ENCODE assay signal across 10 cellular contexts in genomic region chr20:64035933-64036345, GRCh38. TPM values are rescaled to one million over a fixed set of nuclear protein-coding genes. Genes with fewer than 3 reads are reported as not detected.
DNase-seq lines count a peak whose midpoint lies in the region; ATAC-seq, FAIRE-seq and TF ChIP-seq lines count a peak whose summit lies in the region.
"Had no signal": no experiment of that assay in that cellular context is flagged by ENCODE, and none has a peak within 500 bp of the region (broad histone marks: within the 10 kb centered on the region; RNA-seq: fewer than 3 reads in every experiment).

Gene C20orf204, plus strand, starts transcription at chr20:64036182. Its CDS starts 142 bp downstream, at chr20:64036324.

- H3K27ac Mint-ChIP-seq in activated naive CD4-positive, alpha-beta T cell treated with anti-CD3 and anti-CD28 coated beads, Interleukin-2, amount 10 ng/mL, durations not matched to agents 7 days and 5 days = peak within 1 kb of the TSS; percentile 92
- H3K27ac Mint-ChIP-seq in Calu3 (ENCODE audit: unreplicated experiment) = no peak within 1 kb of the TSS

- H4K12ac ChIP-seq in trophoblast cell (ENCODE audit: low read depth, low read length) = no peak within 1 kb of the TSS

- peak within 1 kb of the TSS; percentile 35 for H3K4me3 Mint-ChIP-seq in activated naive CD4-positive, alpha-beta T cell treated with anti-CD3 and anti-CD28 coated beads, Interleukin-2, amount 10 ng/mL, durations not matched to agents 7 days and 5 days
- H3K4me3 Mint-ChIP-seq in Calu3 (ENCODE audit: low read depth, unreplicated experiment) = no peak within 1 kb of the TSS

- TF ChIP-seq POLR2A in K562 (conservative IDR thresholded peaks at IDR 0.05) = no peak

- no peak for DNase-seq in activated naive CD4-positive, alpha-beta T cell treated with anti-CD3 and anti-CD28 coated beads, Interleukin-2, amount 10 ng/mL, durations not matched to agents 7 days and 5 days
- DNase-seq in activated naive CD4-positive, alpha-beta T cell treated with Interleukin-2 at 50 U/mL for 16 hours = no peak
- peak in 2 of 4 experiments; percentile 60 to 67 for DNase-seq in K562 (ENCODE audit: extremely low read depth in 1 of 4, low spot score in 3 of 4)
- DNase-seq in trophoblast cell = no peak
- DNase-seq in stimulated activated CD4-positive, alpha-beta T cell treated with anti-CD3 and anti-CD28 coated beads, Interleukin-15, amount 100 ng/mL, for 24 hours = no peak
- no peak for DNase-seq in SHP77 treated with DMSO at 0.1 percent for 48 hours (lab: John Stamatoyannopoulos, UW)
- DNase-seq in Calu3 = no peak
- DNase-seq: right cardiac atrium had no signal

- H3K27me3 Mint-ChIP-seq in activated naive CD4-positive, alpha-beta T cell treated with anti-CD3 and anti-CD28 coated beads, Interleukin-2, amount 10 ng/mL, durations not matched to agents 7 days and 5 days = peaks cover 21% of the 10 kb centered on the region
- peaks cover 26% of the 10 kb centered on the region for H3K27me3 Mint-ChIP-seq in Calu3 (ENCODE audit: unreplicated experiment)

- POLR2A ChIA-PET in K562 (lab: Yijun Ruan, JAX) = interaction anchor here (0.7 kb wide), 1 partner anchor 11 kb away, joined by 3 read pairs; no protein-coding TSS in a partner anchor

- intact Hi-C loops in K562 (cut with micrococcal nuclease) = loop anchor here (5.0 kb wide), 2 partner anchors 86 to 499 kb away; partner anchors contain the start of gene PTK6
- intact Hi-C loops in Calu3 (cut with micrococcal nuclease; ENCODE audit: unreplicated experiment) = loop anchor here (5.0 kb wide), 1 partner anchor 86 kb away; no protein-coding TSS in a partner anchor

- H3K4me3 ChIP-seq in OCI-LY3 (ENCODE audit: low read length) (peak within 1 kb of the TSS; percentile 0; the same call in 1 of the 2 replicates), K562 (no peak within 1 kb of the TSS), trophoblast cell (ENCODE audit: low read depth, low read length) (no peak within 1 kb of the TSS)

- BruUV-seq in K562 (replicated peaks; lab: Mats Ljungman, UMichigan) = no TSS peak
- no TSS peak for BruUV-seq in Calu3 (replicated peaks; lab: Mats Ljungman, UMichigan)

- H2BK12ac ChIP-seq in trophoblast cell (ENCODE audit: low read length) = no peak within 1 kb of the TSS

- H3K79me2 ChIP-seq in OCI-LY3 (ENCODE audit: low read length) (no peaks in the 10 kb centered on the region), K562 (ENCODE audit: control insufficient read depth, insufficient read depth, low read length) (no peaks in the 10 kb centered on the region), trophoblast cell (ENCODE audit: control insufficient read depth, insufficient read depth, low read length, poor library complexity) (no peaks in the 10 kb centered on the region)

- H3K36me3 Mint-ChIP-seq in activated naive CD4-positive, alpha-beta T cell treated with anti-CD3 and anti-CD28 coated beads, Interleukin-2, amount 10 ng/mL, durations not matched to agents 7 days and 5 days = peaks cover 27% of the 10 kb centered on the region
- peaks cover 83% of the 10 kb centered on the region for H3K36me3 Mint-ChIP-seq in Calu3 (ENCODE audit: insufficient read depth, unreplicated experiment)

- H2AFZ ChIP-seq in OCI-LY3 (ENCODE audit: low read depth, low read length) (no peak within 1 kb of the TSS), K562 (ENCODE audit: low read depth, low read length) (0 out of 2 replicates have a peak within 1 kb of the TSS, but pooled peaks have one; percentile 25), trophoblast cell (ENCODE audit: insufficient read depth, low read length, poor library complexity) (no peak within 1 kb of the TSS)

- H3K79me1 ChIP-seq in trophoblast cell (ENCODE audit: low read length) = peaks cover 4% of the 10 kb centered on the region

- peak within 1 kb of the TSS; percentile 1; the same call in 1 of the 2 replicates for H3K9ac ChIP-seq in OCI-LY3 (ENCODE audit: low read length)
- H3K9ac ChIP-seq in K562 (ENCODE audit: insufficient read depth in 1 of 2, low read depth in 2 of 2, low read length in 2 of 2) = peak within 1 kb of the TSS; percentile 14 to 87
- no peak within 1 kb of the TSS for H3K9ac ChIP-seq in trophoblast cell (ENCODE audit: low read length)

- no peak for TF ChIP-seq EP300 in K562 (IDR thresholded peaks at IDR 0.05; ENCODE audit: low read length)

- H2BK5ac ChIP-seq in trophoblast cell (ENCODE audit: low read depth, low read length, poor library complexity) = no peak within 1 kb of the TSS

- H3K27ac ChIP-seq in OCI-LY3 (ENCODE audit: low read length) (peak within 1 kb of the TSS; percentile 41), K562 (ENCODE audit: extremely low read depth, low read depth, low read length) (peak within 1 kb of the TSS; percentile 64), trophoblast cell (ENCODE audit: low read depth, low read length) (no peak within 1 kb of the TSS)
- H3K27ac ChIP-seq: epithelial cell of prostate had no signal

- FAIRE-seq in K562 (lab: Jason Lieb, UNC) = peak; percentile 40

- peaks cover 58% of the 10 kb centered on the region for H3K4me1 Mint-ChIP-seq in activated naive CD4-positive, alpha-beta T cell treated with anti-CD3 and anti-CD28 coated beads, Interleukin-2, amount 10 ng/mL, durations not matched to agents 7 days and 5 days
- peaks cover 6% of the 10 kb centered on the region for H3K4me1 Mint-ChIP-seq in Calu3 (ENCODE audit: low read depth, unreplicated experiment)

- no peak within 1 kb of the TSS for H4K8ac ChIP-seq in trophoblast cell (ENCODE audit: low read depth, low read length)

- H2BK120ac ChIP-seq in trophoblast cell (ENCODE audit: insufficient read depth, low read length, poor library complexity) = no peak within 1 kb of the TSS

- H3K4ac ChIP-seq in trophoblast cell (ENCODE audit: low read depth, low read length) = no peak within 1 kb of the TSS

- H2AK5ac ChIP-seq in trophoblast cell (ENCODE audit: low read length) = peak within 1 kb of the TSS; percentile 12

- peak within 1 kb of the TSS; percentile 2 for H4K91ac ChIP-seq in trophoblast cell (ENCODE audit: low read depth, low read length)

- no peaks in the 10 kb centered on the region for H3K9me3 Mint-ChIP-seq in activated naive CD4-positive, alpha-beta T cell treated with anti-CD3 and anti-CD28 coated beads, Interleukin-2, amount 10 ng/mL, durations not matched to agents 7 days and 5 days
- no peaks in the 10 kb centered on the region for H3K9me3 Mint-ChIP-seq in Calu3 (ENCODE audit: low read depth, unreplicated experiment)

- H3K4me2 ChIP-seq in OCI-LY3 (ENCODE audit: low read length) (peak within 1 kb of the TSS; percentile 34), K562 (ENCODE audit: insufficient read depth, low read length) (peak within 1 kb of the TSS; percentile 44; the same call in 1 of the 2 replicates), trophoblast cell (ENCODE audit: low read length) (no peak within 1 kb of the TSS)

- WGBS in K562 (ENCODE audit: insufficient coverage, low coverage, missing lambda C conversion rate) = 81% methylated on average over 6 of the region's 10 CpGs
- WGBS in trophoblast cell (ENCODE audit: extremely low coverage, insufficient coverage, insufficient read length) = no CpG with 5 or more reads among the region's 10 CpGs

- H3K18ac ChIP-seq in trophoblast cell (ENCODE audit: low read length) = peak within 1 kb of the TSS; percentile 22

- H3K23ac ChIP-seq in trophoblast cell (ENCODE audit: low read length) = no peak within 1 kb of the TSS

- H3K9me3 ChIP-seq in OCI-LY3 (ENCODE audit: insufficient read depth, low read length) = no peaks in the 10 kb centered on the region
- H3K9me3 ChIP-seq in K562 (replicated peaks; ENCODE audit: control insufficient read depth, insufficient read depth, low read depth, low read length) = no peaks in the 10 kb centered on the region
- no peaks in the 10 kb centered on the region for H3K9me3 ChIP-seq in trophoblast cell (ENCODE audit: insufficient read depth, low read depth, low read length)

- ATAC-seq in K562 = no peak
- ATAC-seq: right cardiac atrium had no signal

- no peak for TF ChIP-seq RAD21 in K562 (CRISPR knock-in tag; conservative IDR thresholded peaks at IDR 0.05 in 1 of 2, IDR thresholded peaks at IDR 0.05 in 1 of 2)

- H4K20me1 ChIP-seq in OCI-LY3 (ENCODE audit: insufficient read depth, low read length) (no peaks in the 10 kb centered on the region), K562 (replicated peaks; ENCODE audit: control insufficient read depth, insufficient read depth, low read length) (no peaks in the 10 kb centered on the region)

- H3K27me3 ChIP-seq in OCI-LY3 (ENCODE audit: low read depth, low read length) (no peaks in the 10 kb centered on the region), K562 (ENCODE audit: control insufficient read depth in 2 of 2, insufficient read depth in 2 of 2, low read length in 2 of 2) (no peaks in the 10 kb centered on the region), trophoblast cell (ENCODE audit: insufficient read depth, low read length) (no peaks in the 10 kb centered on the region)

- H3K4me1 ChIP-seq in OCI-LY3 (ENCODE audit: low read length) = peaks cover 43% of the 10 kb centered on the region
- H3K4me1 ChIP-seq in K562 (replicated peaks in 1 of 2; ENCODE audit: control insufficient read depth in 2 of 2, insufficient read depth in 2 of 2, low read length in 2 of 2) = peaks cover 25 to 71% of the 10 kb centered on the region in 2 experiments
- H3K4me1 ChIP-seq in trophoblast cell (ENCODE audit: control insufficient read depth in 1 of 2, insufficient read depth in 2 of 2, low read length in 2 of 2) = peaks cover 26 to 29% of the 10 kb centered on the region in 2 experiments

- peaks cover 3% of the 10 kb centered on the region for H3K9me1 ChIP-seq in K562 (ENCODE audit: control insufficient read depth, insufficient read depth, low read length)

- H3K36me3 ChIP-seq in OCI-LY3 (replicated peaks; ENCODE audit: low read depth, low read length) (peaks cover 7% of the 10 kb centered on the region), K562 (ENCODE audit: control insufficient read depth, insufficient read depth, low read length) (peaks cover 39% of the 10 kb centered on the region; the same call in 2 of the 3 replicates), trophoblast cell (ENCODE audit: control insufficient read depth in 1 of 2, insufficient read depth in 2 of 2, low read length in 2 of 2) (peaks cover 28 to 31% of the 10 kb centered on the region in 2 experiments)

- in situ Hi-C loops in K562 (cut with MboI) = no loop called here

- CTCF ChIA-PET in activated naive CD4-positive, alpha-beta T cell treated with anti-CD3 and anti-CD28 coated beads, Interleukin-2, amount 10 ng/mL, durations not matched to agents 7 days and 5 days (lab: Charles Lee) = interaction anchor here (2.3 kb wide), 1 partner anchor 56 kb away, joined by 16 read pairs; the partner anchor contains the start of genes PRPF6 and SAMD10
- CTCF ChIA-PET in K562 (lab: Yijun Ruan, JAX; ENCODE audit: low intra/inter-chr PET ratio) (no interaction called here), Calu3 (lab: Charles Lee) (interaction anchor here (0.8 kb wide), 1 partner anchor 498 kb away, joined by 3 read pairs; the partner anchor contains the start of gene PTK6)

- TF ChIP-seq CTCF in OCI-LY3 (IDR thresholded peaks at IDR 0.05; ENCODE audit: low read depth, low read length) (no peak), K562 (IDR thresholded peaks at IDR 0.05 in 2 of 3, conservative IDR thresholded peaks at IDR 0.05 in 1 of 3; ENCODE audit: insufficient read depth in 2 of 3, low read depth in 1 of 3, low read length in 3 of 3) (no peak), Calu3 (IDR thresholded peaks at IDR 0.05; ENCODE audit: unreplicated experiment) (no peak)

- H3K14ac ChIP-seq in trophoblast cell (ENCODE audit: low read length) = no peak within 1 kb of the TSS

RNA-seq across cellular contexts. Expression of gene C20orf204, which starts in this region (rescaled TPM):
- 5.2 and 13.5 TPM in 2 replicates for total RNA-seq in K562 (2011; cell fraction: chromatin; rRNA removed; ENCODE audit: low replicate concordance)
- total RNA-seq in K562 (2011; cell fraction: nucleolus; rRNA removed) = 6.7 and 7.0 TPM in 2 replicates
- 4.0 and 4.6 TPM in 2 replicates for total RNA-seq in K562 (2011; cell fraction: nucleoplasm; rRNA removed)
- total RNA-seq in K562 (2014; rRNA removed) (0.59 and 0.73 TPM in 2 replicates), K562 (2014; rRNA removed; fragmentation: Illumina TruSeq; extraction: Trizol) (0.10 and 0.22 TPM in 2 replicates), K562 (2015; rRNA removed; fragmentation: Illumina TruSeq; extraction: Trizol) (0.36 and 0.45 TPM in 2 replicates), K562 (2021) (0.67 and 1.1 TPM in 2 replicates), Calu3 (2022) (4.9 and 5.0 TPM in 2 replicates)
- polyA plus RNA-seq in K562 (2011; rRNA removed) (0.11 and 0.22 TPM in 2 replicates), K562 (2014; fragmentation: Illumina TruSeq; extraction: Trizol) (0.11 and 0.16 TPM in 2 replicates), K562 (2014; fragmentation: Nextera tagmentation; extraction: Ambion mirVana) (not detected), K562 (2014; rRNA removed) (0.94 and 1.6 TPM in 2 replicates)
- polyA plus RNA-seq in K562 (2011; cell fraction: cytosol; rRNA removed) = 0.10 and 0.36 TPM in 2 replicates
- 1.6 and 3.1 TPM in 2 replicates for polyA plus RNA-seq in K562 (2011; cell fraction: nucleus; rRNA removed)
- polyA plus RNA-seq in K562 (2012) = 0.43 and 0.46 TPM in 2 replicates
- polyA minus RNA-seq in K562 (2011; rRNA and poly(A)+ RNA removed) = 0.35 and 0.42 TPM in 2 replicates
- polyA minus RNA-seq in K562 (2011; cell fraction: cytosol; rRNA and poly(A)+ RNA removed) = 0.27 TPM in 1 of 2 replicates, not detected in the other
- 1.8 TPM in 2 replicates for polyA minus RNA-seq in K562 (2011; cell fraction: nucleus; rRNA and poly(A)+ RNA removed)
- polyA plus RNA-seq in trophoblast cell (2013) = 0.70 and 0.87 TPM in 2 replicates
